Comparison of ENCODE assay signal across 9 cellular contexts in the genomic region with DNA sequence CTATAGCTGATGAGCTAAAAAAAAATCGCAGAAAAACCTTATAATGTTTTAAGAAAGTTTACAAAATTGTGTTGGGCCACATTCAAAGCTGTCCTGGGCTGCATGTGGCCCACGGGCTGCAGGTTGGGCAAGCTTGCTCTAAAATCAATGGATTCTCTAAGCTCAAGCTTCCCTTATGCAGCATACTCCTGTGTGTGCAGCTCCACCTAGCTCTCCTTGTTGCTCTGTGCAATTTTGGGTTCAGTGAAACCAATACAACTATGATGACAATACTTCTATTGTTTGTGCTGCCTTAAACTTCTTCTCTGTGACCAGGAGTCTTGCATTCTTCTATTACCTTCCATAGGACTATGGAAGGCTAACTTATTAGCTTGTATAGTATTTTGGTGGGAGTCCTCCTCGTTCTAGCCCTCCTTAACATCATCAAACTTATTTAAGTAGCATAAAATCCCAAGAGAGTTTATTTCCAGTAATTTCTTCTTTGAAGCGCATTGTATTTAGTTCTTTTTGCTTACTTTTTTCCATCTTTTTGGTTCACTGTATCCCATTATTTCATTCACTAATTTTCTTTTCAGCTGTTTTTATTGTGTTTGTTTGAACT.
DNase-seq lines count a peak whose midpoint lies in the region; ATAC-seq and TF ChIP-seq lines count a peak whose summit lies in the region.
"Had no signal": no experiment of that assay in that cellular context is flagged by ENCODE, and none has a peak within 500 bp of the region (broad histone marks: within the 10 kb centered on the region; RNA-seq: fewer than 3 reads in every experiment).

No MANE protein-coding gene starts in this region.

- TF ChIP-seq EP300 in gastroesophageal sphincter (IDR thresholded peaks at IDR 0.05): no peak

- no peak overlapping the region for H3K27ac Mint-ChIP-seq in T-helper 2 cell treated with Interferon-gamma antibody and Interleukin-4, amounts not matched to agents 5 μg/mL and 100 μg/mL, for 36 hours
- H3K27ac Mint-ChIP-seq: IgD-negative memory B cell had no signal

- peak; percentile 33 for DNase-seq in COR-L47 (lab: John Stamatoyannopoulos, UW)
- peak; percentile 9 for DNase-seq in iPS DF 19.7 (ENCODE audit: low read depth, low spot score)
- no peak for DNase-seq in T-helper 2 cell treated with Interferon-gamma antibody and Interleukin-4, amounts not matched to agents 5 μg/mL and 100 μg/mL, for 36 hours (ENCODE audit: low spot score)

- ATAC-seq in GM18909 (IDR thresholded peaks at IDR 0.05; ENCODE audit: poor library complexity, unreplicated experiment) (peak; percentile 73), HG03565 (IDR thresholded peaks at IDR 0.05; ENCODE audit: unreplicated experiment) (peak; percentile 77), SK-N-SH treated with all-trans-retinoic acid at 6 μM for 48 hours (peak; percentile 100), GM21515 (IDR thresholded peaks at IDR 0.05; ENCODE audit: unreplicated experiment) (no peak), gastroesophageal sphincter (no peak)

- peak in 1 of 4 experiments; percentile 49 for TF ChIP-seq CTCF in gastroesophageal sphincter (IDR thresholded peaks at IDR 0.05)

- no peaks in the 10 kb centered on the region for H3K9me3 ChIP-seq in gastroesophageal sphincter

- 41 to 45% methylated on average over 4 of the region's 4 CpGs for WGBS in gastroesophageal sphincter (ENCODE audit: low coverage in 1 of 2), 2 donors

- H3K36me3 Mint-ChIP-seq in T-helper 2 cell treated with Interferon-gamma antibody and Interleukin-4, amounts not matched to agents 5 μg/mL and 100 μg/mL, for 36 hours (ENCODE audit: low read depth): no peaks in the 10 kb centered on the region
- H3K36me3 Mint-ChIP-seq: IgD-negative memory B cell had no signal

- H3K4me1 Mint-ChIP-seq in T-helper 2 cell treated with Interferon-gamma antibody and Interleukin-4, amounts not matched to agents 5 μg/mL and 100 μg/mL, for 36 hours (ENCODE audit: low read depth): no peaks in the 10 kb centered on the region
- H3K4me1 Mint-ChIP-seq: IgD-negative memory B cell had no signal

- no peak overlapping the region for H3K4me3 ChIP-seq in gastroesophageal sphincter

- H3K27me3 Mint-ChIP-seq in T-helper 2 cell treated with Interferon-gamma antibody and Interleukin-4, amounts not matched to agents 5 μg/mL and 100 μg/mL, for 36 hours (ENCODE audit: low read depth): peaks cover 3% of the 10 kb centered on the region

- H3K27ac ChIP-seq in gastroesophageal sphincter: no peak overlapping the region

- H3K27me3 ChIP-seq in gastroesophageal sphincter: no peaks in the 10 kb centered on the region

- H3K4me1 ChIP-seq in gastroesophageal sphincter: peaks cover 0 to 4% (median 0%) of the 10 kb centered on the region in 3 donors

- H3K9me3 Mint-ChIP-seq in T-helper 2 cell treated with Interferon-gamma antibody and Interleukin-4, amounts not matched to agents 5 μg/mL and 100 μg/mL, for 36 hours: no peaks in the 10 kb centered on the region
- H3K9me3 Mint-ChIP-seq: IgD-negative memory B cell had no signal

- no peaks in the 10 kb centered on the region for H3K36me3 ChIP-seq in gastroesophageal sphincter

- no peak overlapping the region for H3K4me3 Mint-ChIP-seq in T-helper 2 cell treated with Interferon-gamma antibody and Interleukin-4, amounts not matched to agents 5 μg/mL and 100 μg/mL, for 36 hours
- H3K4me3 Mint-ChIP-seq: IgD-negative memory B cell had no signal

- TF ChIP-seq POLR2A in gastroesophageal sphincter (IDR thresholded peaks at IDR 0.05): no peak

TF ChIP-seq in SK-N-SH treated with all-trans-retinoic acid at 6 μM for 48 hours, 23 proteins besides CTCF, POLR2A, EP300 and RAD21:
- TF ChIP-seq, protein P1, sequence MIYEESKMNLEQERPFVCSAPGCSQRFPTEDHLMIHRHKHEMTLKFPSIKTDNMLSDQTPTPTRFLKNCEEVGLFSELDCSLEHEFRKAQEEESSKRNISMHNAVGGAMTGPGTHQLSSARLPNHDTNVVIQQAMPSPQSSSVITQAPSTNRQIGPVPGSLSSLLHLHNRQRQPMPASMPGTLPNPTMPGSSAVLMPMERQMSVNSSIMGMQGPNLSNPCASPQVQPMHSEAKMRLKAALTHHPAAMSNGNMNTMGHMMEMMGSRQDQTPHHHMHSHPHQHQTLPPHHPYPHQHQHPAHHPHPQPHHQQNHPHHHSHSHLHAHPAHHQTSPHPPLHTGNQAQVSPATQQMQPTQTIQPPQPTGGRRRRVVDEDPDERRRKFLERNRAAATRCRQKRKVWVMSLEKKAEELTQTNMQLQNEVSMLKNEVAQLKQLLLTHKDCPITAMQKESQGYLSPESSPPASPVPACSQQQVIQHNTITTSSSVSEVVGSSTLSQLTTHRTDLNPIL (CRISPR knock-in tag; IDR thresholded peaks at IDR 0.05; ENCODE audit: low read depth): no peak
- TF ChIP-seq ARNTL (CRISPR knock-in tag; IDR thresholded peaks at IDR 0.05; ENCODE audit: borderline replicate concordance, low read depth): no peak
- TF ChIP-seq ISL1 (CRISPR knock-in tag; IDR thresholded peaks at IDR 0.05): no peak
- no peak for TF ChIP-seq CSRNP3 (CRISPR knock-in tag; IDR thresholded peaks at IDR 0.05)
- TF ChIP-seq TOX (CRISPR knock-in tag; IDR thresholded peaks at IDR 0.05; ENCODE audit: borderline replicate concordance): no peak
- TF ChIP-seq ZC3H10 (CRISPR knock-in tag; IDR thresholded peaks at IDR 0.05): no peak
- no peak for TF ChIP-seq ZFP30 (CRISPR knock-in tag; IDR thresholded peaks at IDR 0.05)
- no peak for TF ChIP-seq GLIS3 (CRISPR knock-in tag; IDR thresholded peaks at IDR 0.05)
- no peak for TF ChIP-seq TCF4 (CRISPR knock-in tag; IDR thresholded peaks at IDR 0.05; ENCODE audit: borderline replicate concordance)
- no peak for TF ChIP-seq ZFP3 (CRISPR knock-in tag; IDR thresholded peaks at IDR 0.05)
- no peak for TF ChIP-seq RARB (CRISPR knock-in tag; IDR thresholded peaks at IDR 0.05)
- TF ChIP-seq, protein P2, sequence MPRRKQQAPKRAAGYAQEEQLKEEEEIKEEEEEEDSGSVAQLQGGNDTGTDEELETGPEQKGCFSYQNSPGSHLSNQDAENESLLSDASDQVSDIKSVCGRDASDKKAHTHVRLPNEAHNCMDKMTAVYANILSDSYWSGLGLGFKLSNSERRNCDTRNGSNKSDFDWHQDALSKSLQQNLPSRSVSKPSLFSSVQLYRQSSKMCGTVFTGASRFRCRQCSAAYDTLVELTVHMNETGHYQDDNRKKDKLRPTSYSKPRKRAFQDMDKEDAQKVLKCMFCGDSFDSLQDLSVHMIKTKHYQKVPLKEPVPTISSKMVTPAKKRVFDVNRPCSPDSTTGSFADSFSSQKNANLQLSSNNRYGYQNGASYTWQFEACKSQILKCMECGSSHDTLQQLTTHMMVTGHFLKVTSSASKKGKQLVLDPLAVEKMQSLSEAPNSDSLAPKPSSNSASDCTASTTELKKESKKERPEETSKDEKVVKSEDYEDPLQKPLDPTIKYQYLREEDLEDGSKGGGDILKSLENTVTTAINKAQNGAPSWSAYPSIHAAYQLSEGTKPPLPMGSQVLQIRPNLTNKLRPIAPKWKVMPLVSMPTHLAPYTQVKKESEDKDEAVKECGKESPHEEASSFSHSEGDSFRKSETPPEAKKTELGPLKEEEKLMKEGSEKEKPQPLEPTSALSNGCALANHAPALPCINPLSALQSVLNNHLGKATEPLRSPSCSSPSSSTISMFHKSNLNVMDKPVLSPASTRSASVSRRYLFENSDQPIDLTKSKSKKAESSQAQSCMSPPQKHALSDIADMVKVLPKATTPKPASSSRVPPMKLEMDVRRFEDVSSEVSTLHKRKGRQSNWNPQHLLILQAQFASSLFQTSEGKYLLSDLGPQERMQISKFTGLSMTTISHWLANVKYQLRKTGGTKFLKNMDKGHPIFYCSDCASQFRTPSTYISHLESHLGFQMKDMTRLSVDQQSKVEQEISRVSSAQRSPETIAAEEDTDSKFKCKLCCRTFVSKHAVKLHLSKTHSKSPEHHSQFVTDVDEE (CRISPR knock-in tag; IDR thresholded peaks at IDR 0.05): no peak
- TF ChIP-seq, protein P3, sequence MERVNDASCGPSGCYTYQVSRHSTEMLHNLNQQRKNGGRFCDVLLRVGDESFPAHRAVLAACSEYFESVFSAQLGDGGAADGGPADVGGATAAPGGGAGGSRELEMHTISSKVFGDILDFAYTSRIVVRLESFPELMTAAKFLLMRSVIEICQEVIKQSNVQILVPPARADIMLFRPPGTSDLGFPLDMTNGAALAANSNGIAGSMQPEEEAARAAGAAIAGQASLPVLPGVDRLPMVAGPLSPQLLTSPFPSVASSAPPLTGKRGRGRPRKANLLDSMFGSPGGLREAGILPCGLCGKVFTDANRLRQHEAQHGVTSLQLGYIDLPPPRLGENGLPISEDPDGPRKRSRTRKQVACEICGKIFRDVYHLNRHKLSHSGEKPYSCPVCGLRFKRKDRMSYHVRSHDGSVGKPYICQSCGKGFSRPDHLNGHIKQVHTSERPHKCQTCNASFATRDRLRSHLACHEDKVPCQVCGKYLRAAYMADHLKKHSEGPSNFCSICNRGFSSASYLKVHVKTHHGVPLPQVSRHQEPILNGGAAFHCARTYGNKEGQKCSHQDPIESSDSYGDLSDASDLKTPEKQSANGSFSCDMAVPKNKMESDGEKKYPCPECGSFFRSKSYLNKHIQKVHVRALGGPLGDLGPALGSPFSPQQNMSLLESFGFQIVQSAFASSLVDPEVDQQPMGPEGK (CRISPR knock-in tag; IDR thresholded peaks at IDR 0.05; ENCODE audit: borderline replicate concordance): no peak
- no peak for TF ChIP-seq SNAI2 (CRISPR knock-in tag; IDR thresholded peaks at IDR 0.05)
- TF ChIP-seq ESRRG (CRISPR knock-in tag; IDR thresholded peaks at IDR 0.05): no peak
- no peak for TF ChIP-seq ZNF70 (CRISPR knock-in tag; IDR thresholded peaks at IDR 0.05)

Comparison
In these comparisons a context has a peak if more than half of its experiments do, and no peak if none do; other contexts are left out.
1. ATAC-seq: peak in GM18909 (single experiment), HG03565 (single experiment) and SK-N-SH treated with all-trans-retinoic acid at 6 μM for 48 hours (single experiment); none in GM21515 (single experiment) and gastroesophageal sphincter (single experiment).